Comparison of ENCODE assay signal across 1 cellular context in the genomic region with DNA sequence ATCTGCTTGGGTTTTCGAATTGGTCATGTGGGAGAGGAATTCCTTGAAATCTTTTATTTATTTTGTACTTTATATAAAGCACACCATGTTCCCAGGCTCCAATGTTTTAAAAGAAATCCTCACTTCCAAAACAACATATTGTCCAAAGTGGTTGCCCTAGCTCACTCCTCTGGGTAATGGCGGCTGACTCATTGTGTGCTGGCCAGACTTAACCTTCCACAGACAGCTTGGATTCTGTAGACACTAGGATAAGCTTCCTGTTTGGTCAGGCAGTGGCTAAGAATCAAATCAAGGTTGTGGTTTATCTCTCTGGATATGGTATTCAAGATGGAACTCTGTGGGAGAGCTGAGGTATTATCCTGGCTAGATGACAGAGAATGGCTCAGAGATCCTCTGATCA.
TF ChIP-seq lines count a peak whose summit lies in the region.

No MANE protein-coding gene starts in this region.

TF ChIP-seq in endothelial cell of umbilical vein, 7 proteins besides CTCF, POLR2A, EP300 and RAD21 (continued from another document):
- TF ChIP-seq FOS (IDR thresholded peaks at IDR 0.05; ENCODE audit: borderline replicate concordance, insufficient read depth, low read length) (peak; percentile 97), MYC (IDR thresholded peaks at IDR 0.05; ENCODE audit: low read depth, low read length) (no peak)
